In genomic region chr20:45880988-45881788, GRCh38 we compare ENCODE assay signal across 1 cellular context.
A peak's percentile ranks its signal among the peaks of the same experiment; 100 is the strongest.
TF ChIP-seq lines count a peak whose summit lies in the region.

TSS of gene ZSWIM1 (plus strand) at chr20:45881227. CDS start at chr20:45882593, 1,366 bp downstream.

TF ChIP-seq in GM12878, 131 proteins besides CTCF, POLR2A, EP300 and RAD21 (continued from another document):
- no peak for TF ChIP-seq ZBTB33 (IDR thresholded peaks at IDR 0.05)
- peak; percentile 47; the same call in 1 of the 2 replicates for TF ChIP-seq SMARCA5 (IDR thresholded peaks at IDR 0.05)
- no peak for TF ChIP-seq YBX1 (IDR thresholded peaks at IDR 0.05)
- no peak for TF ChIP-seq EZH2 (IDR thresholded peaks at IDR 0.05; ENCODE audit: borderline replicate concordance, control insufficient read depth, low read depth, low read length)
- TF ChIP-seq KDM1A (IDR thresholded peaks at IDR 0.05; ENCODE audit: borderline replicate concordance): no peak
- TF ChIP-seq NKRF (conservative IDR thresholded peaks at IDR 0.05): peak; percentile 60; the same call in 1 of the 2 replicates
- peak; percentile 94 for TF ChIP-seq SKIL (IDR thresholded peaks at IDR 0.05; ENCODE audit: low read depth, poor library complexity, severe bottlenecking)
- TF ChIP-seq ETV6 (conservative IDR thresholded peaks at IDR 0.05 in 1 of 2, IDR thresholded peaks at IDR 0.05 in 1 of 2; ENCODE audit: borderline replicate concordance in 1 of 2, low read depth in 1 of 2): no peak
- TF ChIP-seq FOXM1 (IDR thresholded peaks at IDR 0.05; ENCODE audit: low read depth, low read length): no peak
- TF ChIP-seq CUX1 (IDR thresholded peaks at IDR 0.05; ENCODE audit: insufficient replicate concordance, low read depth, low read length): no peak
- TF ChIP-seq BACH1 (IDR thresholded peaks at IDR 0.05; ENCODE audit: borderline replicate concordance): peak; percentile 62; the same call in 1 of the 2 replicates
- TF ChIP-seq DPF2 (IDR thresholded peaks at IDR 0.05): peak; percentile 97
- peak; percentile 100 for TF ChIP-seq PKNOX1 (IDR thresholded peaks at IDR 0.05)
- no peak for TF ChIP-seq HSF1 (IDR thresholded peaks at IDR 0.05; ENCODE audit: low read depth, low read length)
- TF ChIP-seq MTA2 (IDR thresholded peaks at IDR 0.05; ENCODE audit: low read depth): peak; percentile 86
- TF ChIP-seq HDGF (IDR thresholded peaks at IDR 0.05): peak; percentile 49; the same call in 1 of the 2 replicates
- peak; percentile 81 for TF ChIP-seq CEBPZ (IDR thresholded peaks at IDR 0.05; ENCODE audit: low read depth, low read length)
- no peak for TF ChIP-seq KLF5 (IDR thresholded peaks at IDR 0.05; ENCODE audit: partially characterized antibody)
- peak; percentile 76 to 78 for TF ChIP-seq IKZF2 (IDR thresholded peaks at IDR 0.05)
- TF ChIP-seq EED (IDR thresholded peaks at IDR 0.05; ENCODE audit: low read depth): no peak
- TF ChIP-seq ZNF687 (IDR thresholded peaks at IDR 0.05): peak; percentile 82
- no peak for TF ChIP-seq BCL3 (IDR thresholded peaks at IDR 0.05; ENCODE audit: borderline replicate concordance, insufficient read depth, low read depth, low read length, poor library complexity, severe bottlenecking)
TF ChIP-seq in GM12878: peak in this region for 50.
